Comparison of ENCODE assay signal across 1 cellular context in genomic region chr12:52971701-52972329, GRCh38.
A peak's percentile ranks its signal among the peaks of the same experiment; 100 is the strongest.
TF ChIP-seq lines count a peak whose summit lies in the region.

No MANE protein-coding gene starts in this region.

TF ChIP-seq in HepG2, 621 proteins besides CTCF, POLR2A, EP300 and RAD21:
- TF ChIP-seq FOSL2 (CRISPR knock-in tag; IDR thresholded peaks at IDR 0.05): peak; percentile 22; the same call in 1 of the 2 replicates
- peak; percentile 56 for TF ChIP-seq CEBPG (CRISPR knock-in tag; IDR thresholded peaks at IDR 0.05)
- peak; percentile 22; the same call in 1 of the 2 replicates for TF ChIP-seq SAP130 (CRISPR knock-in tag; IDR thresholded peaks at IDR 0.05; ENCODE audit: low read depth)
- peak; percentile 74; the same call in 1 of the 2 replicates for TF ChIP-seq CEBPB (IDR thresholded peaks at IDR 0.05; ENCODE audit: borderline replicate concordance, low read depth, low read length)
- no peak for TF ChIP-seq SRSF9 (IDR thresholded peaks at IDR 0.05; ENCODE audit: borderline replicate concordance, insufficient read depth, low read depth, low read length, poor library complexity, severe bottlenecking)
- TF ChIP-seq TAF1 (CRISPR knock-in tag; IDR thresholded peaks at IDR 0.05): no peak
